In genomic region chr10:84291389-84291788, GRCh38 we compare ENCODE assay signal across 2 cellular contexts.
TF ChIP-seq lines count a peak whose summit lies in the region.

No MANE protein-coding gene starts in this region.

TF ChIP-seq in H1, 55 proteins besides CTCF, POLR2A, EP300 and RAD21:
- TF ChIP-seq, protein P1, sequence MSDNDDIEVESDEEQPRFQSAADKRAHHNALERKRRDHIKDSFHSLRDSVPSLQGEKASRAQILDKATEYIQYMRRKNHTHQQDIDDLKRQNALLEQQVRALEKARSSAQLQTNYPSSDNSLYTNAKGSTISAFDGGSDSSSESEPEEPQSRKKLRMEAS (IDR thresholded peaks at IDR 0.05) = peak; percentile 40; the same call in 1 of the 2 replicates
- TF ChIP-seq SRF (IDR thresholded peaks at IDR 0.05; ENCODE audit: low read depth, low read length) (no peak), HDAC2 (IDR thresholded peaks at IDR 0.05; ENCODE audit: borderline replicate concordance in 1 of 2, low read depth in 2 of 2, low read length in 2 of 2) (peak; percentile 95 to 98), SAP30 (IDR thresholded peaks at IDR 0.05; ENCODE audit: insufficient read depth, insufficient replicate concordance, low read length) (peak; percentile 98), EGR1 (IDR thresholded peaks at IDR 0.05; ENCODE audit: borderline replicate concordance, low read depth, low read length) (no peak), POU5F1 (IDR thresholded peaks at IDR 0.05; ENCODE audit: low read depth, low read length) (no peak), TAF7 (optimal IDR thresholded peaks at IDR 0.05; ENCODE audit: borderline replicate concordance, low read depth, low read length) (peak; percentile 92), CBX5 (IDR thresholded peaks at IDR 0.05; ENCODE audit: low read depth, low read length) (no peak), CTBP2 (IDR thresholded peaks at IDR 0.05; ENCODE audit: borderline replicate concordance, insufficient read depth, insufficient read length, low read length) (no peak), SIN3A (conservative IDR thresholded peaks at IDR 0.05 in 1 of 2, IDR thresholded peaks at IDR 0.05 in 1 of 2; ENCODE audit: low read depth in 1 of 2, low read length in 2 of 2) (peak; percentile 100)

TF ChIP-seq in neural cell, 6 proteins besides CTCF, POLR2A, EP300 and RAD21:
- TF ChIP-seq REST (IDR thresholded peaks at IDR 0.05; ENCODE audit: borderline replicate concordance) (peak; percentile 43), SMC3 (conservative IDR thresholded peaks at IDR 0.05; ENCODE audit: poor library complexity) (no peak)
